Comparison of ENCODE assay signal across 14 cellular contexts in the genomic region with DNA sequence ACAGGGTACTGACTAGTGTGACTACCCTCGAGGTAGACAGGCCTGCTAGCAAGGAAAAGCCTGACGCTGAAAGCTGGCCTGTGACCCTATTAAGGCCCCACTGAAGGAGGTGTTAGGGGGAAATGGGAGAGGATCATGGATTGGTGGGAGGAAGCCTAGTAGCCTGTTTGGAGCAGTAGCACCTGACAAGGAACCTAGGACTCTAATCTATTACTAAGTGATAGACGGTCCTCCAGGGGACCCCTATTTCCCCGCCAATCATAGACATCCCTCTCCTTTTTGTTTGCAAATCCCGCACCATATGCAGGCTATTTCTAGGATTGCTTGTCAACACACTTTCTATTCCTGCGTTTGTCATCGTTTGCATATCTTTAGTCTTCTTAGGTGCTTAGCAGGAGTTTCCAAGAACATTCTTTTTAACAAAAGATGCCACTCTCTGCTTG.
"Had no signal": no experiment of that assay in that cellular context is flagged by ENCODE, and none has a peak within 500 bp of the region (broad histone marks: within the 10 kb centered on the region; RNA-seq: fewer than 3 reads in every experiment).

No MANE protein-coding gene starts in this region.

- H3K4me1 ChIP-seq: heart left ventricle, psoas muscle, right lobe of liver, upper lobe of left lung had no signal

- H3K4me3 ChIP-seq: coronary artery, heart left ventricle, lung, psoas muscle, right lobe of liver, upper lobe of left lung had no signal

- DNase-seq: activated CD4-positive, alpha-beta T cell treated with anti-CD3 and anti-CD28 coated beads, Interleukin-2, amount 50 U/mL, for 1 hour; activated CD4-positive, CD25-positive, alpha-beta regulatory T cell; activated naive CD4-positive, alpha-beta T cell treated with anti-CD3 and anti-CD28 coated beads, Interleukin-2, amount 10 ng/mL, durations not matched to agents 7 days and 5 days; effector CD4-positive, alpha-beta T cell; heart left ventricle; left cardiac atrium; naive thymus-derived CD4-positive, alpha-beta T cell; occipital lobe; psoas muscle; right lobe of liver; stimulated activated CD4-positive, alpha-beta T cell treated with anti-CD3 and anti-CD28 coated beads, Interleukin-4, amount 100 ng/mL, for 1 hour; upper lobe of left lung had no signal

- ATAC-seq: heart left ventricle; left cardiac atrium; naive thymus-derived CD4-positive, alpha-beta T cell; psoas muscle; right lobe of liver had no signal

- H3K36me3 ChIP-seq: heart left ventricle, right lobe of liver, upper lobe of left lung had no signal

- H3K27me3 ChIP-seq: heart left ventricle, right lobe of liver, upper lobe of left lung had no signal

- H3K9me3 ChIP-seq: psoas muscle, right lobe of liver, upper lobe of left lung had no signal

- H3K27ac ChIP-seq: coronary artery, heart left ventricle, psoas muscle, right lobe of liver, upper lobe of left lung had no signal
